In the genomic region with DNA sequence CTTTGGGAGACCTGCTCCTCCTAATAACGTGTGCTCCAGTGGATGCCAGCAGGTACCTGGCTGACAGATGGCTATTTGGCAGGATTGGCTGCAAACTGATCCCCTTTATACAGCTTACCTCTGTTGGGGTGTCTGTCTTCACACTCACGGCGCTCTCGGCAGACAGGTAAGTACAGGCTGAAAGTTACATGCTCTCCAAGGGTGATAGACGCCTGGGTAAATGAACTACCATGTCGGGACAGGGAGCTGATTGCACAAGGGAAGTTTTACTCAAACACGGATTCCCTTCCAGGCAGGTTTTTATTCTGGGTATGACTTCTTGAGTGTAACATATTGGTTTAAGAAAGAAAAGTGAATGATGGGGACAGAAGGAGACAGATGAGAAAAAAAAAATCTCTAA, we compare ENCODE assay signal across 1 cellular context.
TF ChIP-seq lines count a peak whose summit lies in the region.

No MANE protein-coding gene starts in this region.

TF ChIP-seq in H1, 55 proteins besides CTCF, POLR2A, EP300 and RAD21:
- no peak for TF ChIP-seq NANOG (IDR thresholded peaks at IDR 0.05; ENCODE audit: insufficient read depth, low read depth, low read length, poor library complexity, severe bottlenecking)
- no peak for TF ChIP-seq HDAC2 (IDR thresholded peaks at IDR 0.05; ENCODE audit: borderline replicate concordance in 1 of 2, low read depth in 2 of 2, low read length in 2 of 2)
TF ChIP-seq in H1: peak in this region for 0.
